23 cellular contexts compared by ENCODE assay signal in the genomic region with DNA sequence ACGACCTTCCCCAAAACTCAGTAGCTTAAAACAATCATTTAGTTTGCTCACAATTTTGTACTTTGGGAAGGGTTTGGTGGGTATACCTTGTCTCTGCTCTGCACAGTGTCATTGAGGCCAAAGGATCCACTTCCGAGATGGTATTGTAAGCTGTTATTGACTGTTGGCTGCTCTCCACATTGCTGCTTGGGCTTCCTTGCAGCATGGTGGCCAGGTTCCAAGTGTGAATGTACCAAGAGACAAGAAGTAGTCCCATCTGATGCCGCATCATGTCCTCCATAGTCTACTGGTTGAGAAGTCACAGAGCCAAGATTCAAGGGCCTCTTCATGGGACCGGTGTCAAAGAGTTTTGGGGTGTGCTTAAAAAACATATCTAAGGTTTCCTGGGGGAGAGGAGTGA.
DNase-seq lines count a peak whose midpoint lies in the region; ATAC-seq, FAIRE-seq and TF ChIP-seq lines count a peak whose summit lies in the region.
"Had no signal": no experiment of that assay in that cellular context is flagged by ENCODE, and none has a peak within 500 bp of the region (broad histone marks: within the 10 kb centered on the region; RNA-seq: fewer than 3 reads in every experiment).

No MANE protein-coding gene starts in this region.

- H3K9me3 ChIP-seq in SK-N-SH (no peaks in the 10 kb centered on the region), GM12878 (replicated peaks; ENCODE audit: control insufficient read depth, insufficient read depth, low read length) (peaks cover 6% of the 10 kb centered on the region; the same call in 2 of the 3 replicates)

- H3F3A ChIP-seq in SK-N-SH (replicated peaks; ENCODE audit: insufficient read depth) = peaks cover 10% of the 10 kb centered on the region

- no peak for TF ChIP-seq RAD21 in SK-N-SH (IDR thresholded peaks at IDR 0.05; ENCODE audit: low read length)
- TF ChIP-seq RAD21 in GM12878 (IDR thresholded peaks at IDR 0.05; ENCODE audit: insufficient read depth, low read depth, low read length) = no peak

- in situ Hi-C loops in GM12878 (cut with MboI) = no loop called here

- BruUV-seq in GM12878 (replicated peaks; lab: Mats Ljungman, UMichigan) (no TSS peak), Calu3 (replicated peaks; lab: Mats Ljungman, UMichigan) (no TSS peak)

- 92% methylated on average over 4 of the region's 4 CpGs for WGBS in SK-N-SH (ENCODE audit: low lambda C conversion rate)
- WGBS in GM12878 (ENCODE audit: insufficient coverage, insufficient replicate concordance, low lambda C conversion rate, missing lambda C conversion rate) = 99% methylated on average over 4 of the region's 4 CpGs

- H3K36me3 ChIP-seq in SK-N-SH (replicated peaks in 1 of 2; ENCODE audit: control insufficient read depth in 1 of 2, insufficient read depth in 2 of 2, low read length in 1 of 2) (peaks cover 0 to 9% of the 10 kb centered on the region in 2 experiments), GM12878 (ENCODE audit: control insufficient read depth in 2 of 2, insufficient read depth in 2 of 2, low read length in 1 of 2) (peaks cover 3 to 17% of the 10 kb centered on the region in 2 experiments; a peak in 3 of 4 replicates)

- H3K27me3 ChIP-seq in SK-N-SH (ENCODE audit: insufficient read depth) (no peaks in the 10 kb centered on the region), GM12878 (replicated peaks in 1 of 2; ENCODE audit: control insufficient read depth in 2 of 2, insufficient read depth in 2 of 2, low read length in 1 of 2) (no peaks in the 10 kb centered on the region)
- H3K27me3 ChIP-seq: BLaER1 treated with 17β-estradiol and CSF1 and Interleukin-3, amounts not matched to agents 10 nM and 100 nM had no signal

- no peak for TF ChIP-seq EP300 in SK-N-SH (IDR thresholded peaks at IDR 0.05; ENCODE audit: borderline replicate concordance in 1 of 2, low read depth in 1 of 2, low read length in 1 of 2)
- no peak for TF ChIP-seq EP300 in GM12878 (IDR thresholded peaks at IDR 0.05; ENCODE audit: borderline replicate concordance in 1 of 2, control insufficient read depth in 1 of 2, low read depth in 2 of 2, low read length in 2 of 2)

- intact Hi-C loops in GM12878 (cut with micrococcal nuclease; ENCODE audit: unreplicated experiment) = loop anchor here (5.0 to 10.0 kb wide), 2 partner anchors 101 to 268 kb away; a partner anchor contains a TSS
- intact Hi-C loops in Calu3 (cut with micrococcal nuclease; ENCODE audit: unreplicated experiment) = no loop called here

- H3K36me3 Mint-ChIP-seq in activated naive CD4-positive, alpha-beta T cell treated with anti-CD3 and anti-CD28 coated beads, Interleukin-2, amount 10 ng/mL, durations not matched to agents 7 days and 5 days = peaks cover 46% of the 10 kb centered on the region
- peaks cover 4 to 20% (median 6%) of the 10 kb centered on the region in 3 donors for H3K36me3 Mint-ChIP-seq in naive thymus-derived CD8-positive, alpha-beta T cell
- H3K36me3 Mint-ChIP-seq in Calu3 (ENCODE audit: insufficient read depth, unreplicated experiment) = no peaks in the 10 kb centered on the region

- TF ChIP-seq POLR2A in GM12878 (IDR thresholded peaks at IDR 0.05; ENCODE audit: low read depth, low read length) = no peak

- H2AFZ ChIP-seq in SK-N-SH (ENCODE audit: low read depth) (no peak overlapping the region), GM12878 (ENCODE audit: control insufficient read depth, low read depth, low read length) (no peak overlapping the region)

- H3K9ac ChIP-seq in SK-N-SH = no peak overlapping the region
- no peak overlapping the region for H3K9ac ChIP-seq in GM12878 (ENCODE audit: control insufficient read depth, insufficient read depth, low read length)
- H3K9ac ChIP-seq: BLaER1 treated with 17β-estradiol and CSF1 and Interleukin-3, amounts not matched to agents 10 nM and 100 nM had no signal

- H4K20me1 ChIP-seq in SK-N-SH (ENCODE audit: insufficient read depth) = no peaks in the 10 kb centered on the region
- H4K20me1 ChIP-seq in GM12878 (ENCODE audit: control insufficient read depth, insufficient read depth) = no peaks in the 10 kb centered on the region
- H4K20me1 ChIP-seq: BLaER1 treated with 17β-estradiol and CSF1 and Interleukin-3, amounts not matched to agents 10 nM and 100 nM had no signal

- no peak for FAIRE-seq in GM12878 (lab: Jason Lieb, UNC)
- FAIRE-seq: D721Med, RCC 7860 had no signal

- H3K4me1 Mint-ChIP-seq in activated naive CD4-positive, alpha-beta T cell treated with anti-CD3 and anti-CD28 coated beads, Interleukin-2, amount 10 ng/mL, durations not matched to agents 7 days and 5 days = peaks cover 62% of the 10 kb centered on the region
- H3K4me1 Mint-ChIP-seq in naive thymus-derived CD8-positive, alpha-beta T cell = peaks cover 21 to 44% (median 37%) of the 10 kb centered on the region in 4 donors
- peaks cover 7% of the 10 kb centered on the region for H3K4me1 Mint-ChIP-seq in Calu3 (ENCODE audit: low read depth, unreplicated experiment)

- no peak overlapping the region for H3K4me3 Mint-ChIP-seq in activated naive CD4-positive, alpha-beta T cell treated with anti-CD3 and anti-CD28 coated beads, Interleukin-2, amount 10 ng/mL, durations not matched to agents 7 days and 5 days
- H3K4me3 Mint-ChIP-seq in naive thymus-derived CD8-positive, alpha-beta T cell = peak overlapping the region in 1 of 10 donors; percentile 31
- no peak overlapping the region for H3K4me3 Mint-ChIP-seq in Calu3 (ENCODE audit: low read depth, unreplicated experiment)

- H3K9me2 ChIP-seq in SK-N-SH = no peaks in the 10 kb centered on the region

- H3K27me3 Mint-ChIP-seq in activated naive CD4-positive, alpha-beta T cell treated with anti-CD3 and anti-CD28 coated beads, Interleukin-2, amount 10 ng/mL, durations not matched to agents 7 days and 5 days = peaks cover 6% of the 10 kb centered on the region
- no peaks in the 10 kb centered on the region for H3K27me3 Mint-ChIP-seq in naive thymus-derived CD8-positive, alpha-beta T cell
- no peaks in the 10 kb centered on the region for H3K27me3 Mint-ChIP-seq in Calu3 (ENCODE audit: unreplicated experiment)

- SMC1A ChIA-PET in GM12878 (lab: Charles Lee; ENCODE audit: uncharacterized antibody, unreplicated experiment) = interaction anchor here (0.6 to 4.6 kb wide), 7 partner anchors 10 to 1011 kb away, joined by 3 to 51 read pairs (median 16); no protein-coding TSS in a partner anchor

- ATAC-seq in SK-N-SH treated with all-trans-retinoic acid at 6 μM for 48 hours (no peak), GM12878 (no peak)
- ATAC-seq in naive thymus-derived CD8-positive, alpha-beta T cell = no peak

- no peak for DNase-seq in SK-N-SH
- DNase-seq in activated naive CD4-positive, alpha-beta T cell treated with anti-CD3 and anti-CD28 coated beads, Interleukin-2, amount 10 ng/mL, durations not matched to agents 7 days and 5 days = no peak
- DNase-seq in activated naive CD4-positive, alpha-beta T cell treated with Interleukin-2 at 50 U/mL for 16 hours = no peak
- DNase-seq in GM12878 (ENCODE audit: low read depth, low spot score) = no peak
- DNase-seq in naive thymus-derived CD8-positive, alpha-beta T cell = no peak
- DNase-seq in Calu3 = no peak
- no peak for DNase-seq in HK-2 (ENCODE audit: unreplicated experiment)
- DNase-seq: ACHN, DMS53, EL, GF-D8, H7, MM.1S, NCI-H1048, NCI-H1417 treated with DMSO at 0.1 percent for 48 hours, NCI-H187, NCI-H446, NCI-H526 had no signal

- H3K9me3 Mint-ChIP-seq in activated naive CD4-positive, alpha-beta T cell treated with anti-CD3 and anti-CD28 coated beads, Interleukin-2, amount 10 ng/mL, durations not matched to agents 7 days and 5 days = peaks cover 23% of the 10 kb centered on the region
- peaks cover 0 to 3% (median 0%) of the 10 kb centered on the region in 9 donors for H3K9me3 Mint-ChIP-seq in naive thymus-derived CD8-positive, alpha-beta T cell
- H3K9me3 Mint-ChIP-seq in Calu3 (ENCODE audit: low read depth, unreplicated experiment) = peaks cover 2% of the 10 kb centered on the region

- H3K27ac ChIP-seq in SK-N-SH (ENCODE audit: low read depth in 2 of 2, low read length in 1 of 2) (no peak overlapping the region), GM12878 (ENCODE audit: control insufficient read depth, insufficient read depth) (no peak overlapping the region)
- H3K27ac ChIP-seq: 22Rv1 had no signal

- H3K4me1 ChIP-seq in SK-N-SH (ENCODE audit: control insufficient read depth in 1 of 2, insufficient read depth in 2 of 2, low read depth in 1 of 2, low read length in 1 of 2) (no peaks in the 10 kb centered on the region), GM12878 (ENCODE audit: control insufficient read depth, insufficient read depth, low read length) (peaks cover 25% of the 10 kb centered on the region)

- RAD21 ChIA-PET in GM12878 (lab: Charles Lee; ENCODE audit: unreplicated experiment) = interaction anchor here (0.8 to 1.0 kb wide), 2 partner anchors 244 to 311 kb away, joined by 3 read pairs; no protein-coding TSS in a partner anchor

- CTCF ChIA-PET in SK-N-SH (lab: Yijun Ruan, JAX) (no interaction called here), GM12878 (lab: Yijun Ruan, JAX) (interaction anchor here (1.6 to 3.6 kb wide), 2 partner anchors 26 to 30 kb away, joined by 4 to 12 read pairs; no protein-coding TSS in a partner anchor), Calu3 (lab: Charles Lee) (no interaction called here)
- CTCF ChIA-PET in activated naive CD4-positive, alpha-beta T cell treated with anti-CD3 and anti-CD28 coated beads, Interleukin-2, amount 10 ng/mL, durations not matched to agents 7 days and 5 days (lab: Charles Lee) = no interaction called here

- peak overlapping the region; percentile 97 for H3K27ac Mint-ChIP-seq in activated naive CD4-positive, alpha-beta T cell treated with anti-CD3 and anti-CD28 coated beads, Interleukin-2, amount 10 ng/mL, durations not matched to agents 7 days and 5 days
- H3K27ac Mint-ChIP-seq in naive thymus-derived CD8-positive, alpha-beta T cell = peak overlapping the region in 7 of 10 donors; percentile 38 to 91 (median 84)
- no peak overlapping the region for H3K27ac Mint-ChIP-seq in Calu3 (ENCODE audit: unreplicated experiment)

- POLR2A ChIA-PET in SK-N-SH (lab: Yijun Ruan, JAX) = no interaction called here
- POLR2A ChIA-PET in GM12878 (lab: Charles Lee) = interaction anchor here (2.0 kb wide), 1 partner anchor 43 kb away, joined by 10 read pairs; no protein-coding TSS in a partner anchor
- POLR2A ChIA-PET in naive thymus-derived CD8-positive, alpha-beta T cell (lab: Charles Lee) = no interaction called here

- H3K79me2 ChIP-seq in SK-N-SH (ENCODE audit: insufficient read depth) (no peaks in the 10 kb centered on the region), GM12878 (ENCODE audit: control insufficient read depth, insufficient read depth, low read length) (no peaks in the 10 kb centered on the region)

- H3K4me2 ChIP-seq in SK-N-SH = no peak overlapping the region
- no peak overlapping the region for H3K4me2 ChIP-seq in GM12878 (ENCODE audit: control insufficient read depth, insufficient read depth)

- TF ChIP-seq CTCF in SK-N-SH (IDR thresholded peaks at IDR 0.05) = no peak
- TF ChIP-seq CTCF in GM12878 (IDR thresholded peaks at IDR 0.05 in 2 of 3, conservative IDR thresholded peaks at IDR 0.05 in 1 of 3; ENCODE audit: control insufficient read depth in 2 of 3, extremely low read depth in 1 of 3, insufficient read depth in 1 of 3, low read depth in 3 of 3, low read length in 3 of 3) = no peak
- no peak for TF ChIP-seq CTCF in Calu3 (IDR thresholded peaks at IDR 0.05; ENCODE audit: unreplicated experiment)

- H3K4me3 ChIP-seq in SK-N-SH (ENCODE audit: low read depth in 2 of 2, low read length in 1 of 2) (no peak overlapping the region), GM12878 (no peak overlapping the region)
- H3K4me3 ChIP-seq: BLaER1 treated with 17β-estradiol and CSF1 and Interleukin-3, amounts not matched to agents 10 nM and 100 nM had no signal
